ENCODE assay signal across 17 cellular contexts in genomic region chr17:78555741-78556401, GRCh38. TPM values are rescaled to one million over a fixed set of nuclear protein-coding genes. Genes with fewer than 3 reads are reported as not detected.
A peak's percentile ranks its signal among the peaks of the same experiment; 100 is the strongest.
DNase-seq lines count a peak whose midpoint lies in the region; ATAC-seq and TF ChIP-seq lines count a peak whose summit lies in the region.
"Had no signal": no experiment of that assay in that cellular context is flagged by ENCODE, and none has a peak within 500 bp of the region (broad histone marks: within the 10 kb centered on the region; RNA-seq: fewer than 3 reads in every experiment).

No MANE protein-coding gene starts in this region.

- H3F3A ChIP-seq in Loucy (ENCODE audit: low read depth) = no peaks in the 10 kb centered on the region

- H3K9me3 Mint-ChIP-seq in activated T-helper 1 cell treated with anti-CD3 and anti-CD28 coated beads, Interleukin-12 subunit alpha, Interleukin-12 subunit beta, Interleukin-2, Interleukin-4 antibody, amounts not matched to agents 30 ng/mL and 10 ng/mL and 1 ng/mL, durations not matched to agents 14 hours and 24 hours and 36 hours = no peaks in the 10 kb centered on the region

- no peaks in the 10 kb centered on the region for H3K36me3 Mint-ChIP-seq in activated T-helper 1 cell treated with anti-CD3 and anti-CD28 coated beads, Interleukin-12 subunit alpha, Interleukin-12 subunit beta, Interleukin-2, Interleukin-4 antibody, amounts not matched to agents 30 ng/mL and 10 ng/mL and 1 ng/mL, durations not matched to agents 14 hours and 24 hours and 36 hours (ENCODE audit: low read depth)
- H3K36me3 Mint-ChIP-seq: CD4-positive, alpha-beta memory T cell had no signal

- DNase-seq in G401 (ENCODE audit: low spot score) (peak; percentile 88), RPMI7951 (ENCODE audit: low read depth) (peak; percentile 47), myocyte (ENCODE audit: low read depth) (peak; percentile 44)
- DNase-seq in activated T-helper 1 cell treated with anti-CD3 and anti-CD28 coated beads, Interleukin-12 subunit alpha, Interleukin-12 subunit beta, Interleukin-2, Interleukin-4 antibody, amounts not matched to agents 30 ng/mL and 10 ng/mL and 1 ng/mL, durations not matched to agents 14 hours and 24 hours and 36 hours (ENCODE audit: low spot score) = no peak
- DNase-seq: Caco-2; CD4-positive, alpha-beta memory T cell; DMS79 treated with DMSO at 0.1 percent for 48 hours; IMR-90; KG1; NCI-H1048; NCI-H1417 treated with DMSO at 0.1 percent for 48 hours; NCI-H187 treated with DMSO at 0.1 percent for 48 hours; SK-N-SH; T-helper 17 cell had no signal

- no peak overlapping the region for H3K4me3 ChIP-seq in Loucy (ENCODE audit: low read length, poor library complexity, severe bottlenecking)

- H3K4me1 Mint-ChIP-seq in activated T-helper 1 cell treated with anti-CD3 and anti-CD28 coated beads, Interleukin-12 subunit alpha, Interleukin-12 subunit beta, Interleukin-2, Interleukin-4 antibody, amounts not matched to agents 30 ng/mL and 10 ng/mL and 1 ng/mL, durations not matched to agents 14 hours and 24 hours and 36 hours (ENCODE audit: low read depth) = no peaks in the 10 kb centered on the region
- H3K4me1 Mint-ChIP-seq: CD4-positive, alpha-beta memory T cell had no signal

- no peak overlapping the region for H3K9ac ChIP-seq in Loucy (ENCODE audit: low read depth, low read length, poor library complexity, severe bottlenecking)
- H3K9ac ChIP-seq: SK-N-SH had no signal

- H2AFZ ChIP-seq in Loucy (ENCODE audit: low read length) = peak overlapping the region; percentile 63; the same call in 1 of the 2 replicates

- no peaks in the 10 kb centered on the region for H3K27me3 ChIP-seq in Loucy (ENCODE audit: insufficient read depth, low read length, poor library complexity, severe bottlenecking)

- no peaks in the 10 kb centered on the region for H3K9me2 ChIP-seq in Loucy (replicated peaks; ENCODE audit: low read depth, low read length)
- H3K9me2 ChIP-seq: SK-N-SH had no signal

- H3K36me3 ChIP-seq in Loucy (ENCODE audit: insufficient read depth, low read length) = no peaks in the 10 kb centered on the region

- no peaks in the 10 kb centered on the region for H4K20me1 ChIP-seq in Loucy (ENCODE audit: insufficient read depth, low read length, poor library complexity, severe bottlenecking)

- H3K9me3 ChIP-seq in Loucy (ENCODE audit: insufficient read depth, low read depth, low read length) = no peaks in the 10 kb centered on the region
- H3K9me3 ChIP-seq: Caco-2, SK-N-SH had no signal

- no peak for TF ChIP-seq CTCF in Loucy (conservative IDR thresholded peaks at IDR 0.05; ENCODE audit: low read length)

- in situ Hi-C loops in G401 (cut with HindIII; ENCODE audit: low sequenced_read_pairs) = no loop called here

- no peak overlapping the region for H3K4me3 Mint-ChIP-seq in activated T-helper 1 cell treated with anti-CD3 and anti-CD28 coated beads, Interleukin-12 subunit alpha, Interleukin-12 subunit beta, Interleukin-2, Interleukin-4 antibody, amounts not matched to agents 30 ng/mL and 10 ng/mL and 1 ng/mL, durations not matched to agents 14 hours and 24 hours and 36 hours
- H3K4me3 Mint-ChIP-seq: CD4-positive, alpha-beta memory T cell; T-helper 17 cell had no signal

- peaks cover 2% of the 10 kb centered on the region for H3K27me3 Mint-ChIP-seq in activated T-helper 1 cell treated with anti-CD3 and anti-CD28 coated beads, Interleukin-12 subunit alpha, Interleukin-12 subunit beta, Interleukin-2, Interleukin-4 antibody, amounts not matched to agents 30 ng/mL and 10 ng/mL and 1 ng/mL, durations not matched to agents 14 hours and 24 hours and 36 hours (ENCODE audit: insufficient read depth)
- H3K27me3 Mint-ChIP-seq: CD4-positive, alpha-beta memory T cell; T-helper 17 cell had no signal

- no peak overlapping the region for H3K4me2 ChIP-seq in Loucy (ENCODE audit: low read depth, low read length, poor library complexity, severe bottlenecking)
- H3K4me2 ChIP-seq: SK-N-SH had no signal

- no peak for ATAC-seq in GM21367 (IDR thresholded peaks at IDR 0.05; ENCODE audit: unreplicated experiment)
- ATAC-seq in HG02981 (IDR thresholded peaks at IDR 0.05; ENCODE audit: unreplicated experiment) = no peak
- ATAC-seq: T-helper 17 cell had no signal

- H3K4me1 ChIP-seq in Loucy (ENCODE audit: insufficient read depth, low read length, poor library complexity, severe bottlenecking) = peaks cover 3% of the 10 kb centered on the region
- H3K4me1 ChIP-seq: Caco-2 had no signal

- H3K27ac Mint-ChIP-seq in activated T-helper 1 cell treated with anti-CD3 and anti-CD28 coated beads, Interleukin-12 subunit alpha, Interleukin-12 subunit beta, Interleukin-2, Interleukin-4 antibody, amounts not matched to agents 30 ng/mL and 10 ng/mL and 1 ng/mL, durations not matched to agents 14 hours and 24 hours and 36 hours = no peak overlapping the region
- H3K27ac Mint-ChIP-seq: T-helper 17 cell had no signal

- intact Hi-C loops in activated T-helper 1 cell treated with anti-CD3 and anti-CD28 coated beads, Interleukin-12 subunit alpha, Interleukin-12 subunit beta, Interleukin-2, Interleukin-4 antibody, amounts not matched to agents 30 ng/mL and 10 ng/mL and 1 ng/mL, durations not matched to agents 14 hours and 24 hours and 36 hours (cut with micrococcal nuclease) = no loop called here

- no peaks in the 10 kb centered on the region for H3K79me2 ChIP-seq in Loucy (ENCODE audit: insufficient read depth, low read length)

RNA-seq across cellular contexts. Expression of gene DNAH17, which starts 21.3 kb away (rescaled TPM):
- total RNA-seq in G401 (2014; rRNA removed; shearing (Covaris generic)) = not detected in 2 replicates
- total RNA-seq in RPMI7951 (2014; rRNA removed; shearing (Covaris generic)) = 0.12 and 0.59 TPM in 2 replicates
- 0.10 TPM in 1 of 2 replicates, not detected in the other for total RNA-seq in myocyte
- 1.3 TPM for polyA plus RNA-seq in myocyte (2012)
- 0.07 and 0.18 TPM in 2 replicates for total RNA-seq in activated T-helper 1 cell treated with anti-CD3 and anti-CD28 coated beads, Interleukin-12 subunit alpha, Interleukin-12 subunit beta, Interleukin-2, Interleukin-4 antibody, amounts not matched to agents 30 ng/mL and 10 ng/mL and 1 ng/mL, durations not matched to agents 14 hours and 24 hours and 36 hours
- total RNA-seq: IMR-90 had no signal
- polyA plus RNA-seq: IMR-90, SK-N-SH had no signal
